ENCODE assay signal across 35 cellular contexts in the genomic region with DNA sequence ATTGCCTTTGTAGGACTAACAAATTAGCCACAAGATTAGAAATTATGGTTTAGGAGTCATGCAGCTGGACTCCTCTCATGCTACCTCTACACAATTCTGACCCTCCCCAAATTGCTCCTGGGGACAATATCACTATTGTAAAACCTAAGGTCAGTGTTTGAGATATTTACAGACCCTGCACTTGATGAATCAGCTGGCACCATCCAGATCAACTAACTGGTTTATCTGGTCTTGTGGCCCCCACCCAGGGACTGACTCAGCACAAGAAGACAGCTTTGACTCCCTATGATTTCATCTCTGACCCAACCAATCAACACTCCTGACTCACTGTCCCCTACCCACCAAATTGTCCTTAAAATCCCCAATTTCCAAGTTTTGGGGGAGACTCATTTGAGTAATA.
"Had no signal": no experiment of that assay in that cellular context is flagged by ENCODE, and none has a peak within 500 bp of the region (broad histone marks: within the 10 kb centered on the region; RNA-seq: fewer than 3 reads in every experiment).

No MANE protein-coding gene starts in this region.

- H3K27me3 ChIP-seq: adrenal gland, body of pancreas, cardiac muscle cell, colonic mucosa, gastrocnemius medialis, heart left ventricle had no signal

- H3K4me1 Mint-ChIP-seq: activated CD4-positive, alpha-beta T cell treated with anti-CD3 and anti-CD28 coated beads for 36 hours; activated CD4-positive, alpha-beta T cell treated with anti-CD3 and anti-CD28 coated beads, Interleukin-2, amount 10 ng/mL, durations not matched to agents 24 days and 14 days; activated CD8-positive, alpha-beta memory T cell treated with anti-CD3 and anti-CD28 coated beads, Interleukin-2, amount 10 ng/mL, durations not matched to agents 7 days and 5 days; activated naive CD4-positive, alpha-beta T cell treated with anti-CD3 and anti-CD28 coated beads, Interleukin-2, amount 50 U/mL, for 24 hours; activated naive CD8-positive, alpha-beta T cell treated with anti-CD3 and anti-CD28 coated beads for 36 hours; activated naive CD8-positive, alpha-beta T cell treated with anti-CD3 and anti-CD28 coated beads, Interleukin-2, amount 50 U/mL, for 24 hours had no signal

- H3K27me3 Mint-ChIP-seq: activated CD4-positive, alpha-beta memory T cell treated with anti-CD3 and anti-CD28 coated beads for 36 hours; activated CD4-positive, alpha-beta T cell treated with anti-CD3 and anti-CD28 coated beads, Interleukin-2, amount 10 ng/mL, durations not matched to agents 24 days and 14 days; activated CD8-positive, alpha-beta memory T cell treated with anti-CD3 and anti-CD28 coated beads, Interleukin-2, amount 10 ng/mL, durations not matched to agents 7 days and 5 days; activated naive CD4-positive, alpha-beta T cell treated with anti-CD3 and anti-CD28 coated beads, Interleukin-2, amount 50 U/mL, for 24 hours; activated naive CD8-positive, alpha-beta T cell treated with anti-CD3 and anti-CD28 coated beads, Interleukin-2, amount 50 U/mL, for 24 hours had no signal

- H3K4me3 ChIP-seq: adrenal gland, body of pancreas, cardiac muscle cell, colonic mucosa, gastrocnemius medialis, heart left ventricle had no signal

- DNase-seq: activated CD4-positive, alpha-beta memory T cell treated with anti-CD3 and anti-CD28 coated beads for 36 hours; activated CD4-positive, alpha-beta T cell treated with anti-CD3 and anti-CD28 coated beads for 36 hours; activated CD4-positive, alpha-beta T cell treated with anti-CD3 and anti-CD28 coated beads, Interleukin-2, amount 10 ng/mL, durations not matched to agents 24 days and 14 days; activated CD4-positive, CD25-positive, alpha-beta regulatory T cell; activated CD4-positive, CD25-positive, alpha-beta regulatory T cell treated with anti-CD3 and anti-CD28 coated beads, Interleukin-2, amount 50 U/mL, for 72 hours; activated CD8-positive, alpha-beta memory T cell treated with anti-CD3 and anti-CD28 coated beads, Interleukin-2, amount 10 ng/mL, durations not matched to agents 7 days and 5 days; activated CD8-positive, alpha-beta memory T cell treated with anti-CD3 and anti-CD28 coated beads, Interleukin-2, amount 50 U/mL, for 4 hours; activated CD8-positive, alpha-beta T cell treated with anti-CD3 and anti-CD28 coated beads, Interleukin-2, amount 10 ng/mL, durations not matched to agents 7 days and 5 days; activated effector memory CD4-positive, alpha-beta T cell treated with anti-CD3 and anti-CD28 coated beads, Interleukin-2, amount 50 U/mL, for 16 hours; activated naive CD4-positive, alpha-beta T cell treated with anti-CD3 and anti-CD28 coated beads for 36 hours; activated naive CD8-positive, alpha-beta T cell treated with anti-CD3 and anti-CD28 coated beads for 36 hours; activated naive CD8-positive, alpha-beta T cell treated with anti-CD3 and anti-CD28 coated beads, Interleukin-2, amount 50 U/mL, for 24 hours; activated T-cell treated with anti-CD3 and anti-CD28 coated beads, Interleukin-2, amount 50 U/mL, for 1 hour; activated T-cell treated with anti-CD3 and anti-CD28 coated beads, Interleukin-2, amount 50 U/mL, for 48 hours; adrenal gland; amygdala; aorta; body of pancreas; central memory CD4-positive, alpha-beta T cell; cerebellar nuclear complex; colonic mucosa; effector CD8-positive, alpha-beta T cell; erythroblast; foreskin fibroblast; gastrocnemius medialis; glutamatergic neuron; heart left ventricle; hypothalamus; T1000 had no signal

- H3K36me3 ChIP-seq: adrenal gland, cardiac muscle cell, colonic mucosa, gastrocnemius medialis, heart left ventricle had no signal

- H3K36me3 Mint-ChIP-seq: activated CD4-positive, alpha-beta memory T cell treated with anti-CD3 and anti-CD28 coated beads for 36 hours; activated CD8-positive, alpha-beta memory T cell treated with anti-CD3 and anti-CD28 coated beads, Interleukin-2, amount 10 ng/mL, durations not matched to agents 7 days and 5 days; activated naive CD4-positive, alpha-beta T cell treated with anti-CD3 and anti-CD28 coated beads, Interleukin-2, amount 50 U/mL, for 24 hours; activated naive CD8-positive, alpha-beta T cell treated with anti-CD3 and anti-CD28 coated beads for 36 hours had no signal

- H3K4me1 ChIP-seq: adrenal gland, body of pancreas, colonic mucosa, gastrocnemius medialis, heart left ventricle had no signal

- H3K9me3 Mint-ChIP-seq: activated CD4-positive, alpha-beta memory T cell treated with anti-CD3 and anti-CD28 coated beads for 36 hours; activated CD4-positive, alpha-beta T cell treated with anti-CD3 and anti-CD28 coated beads, Interleukin-2, amount 10 ng/mL, durations not matched to agents 24 days and 14 days; T-helper 1 cell treated with Interleukin-12 subunit alpha and Interleukin-12 subunit beta and Interleukin-4 antibody, amounts not matched to agents 30 μg/mL and 1 μg/mL, for 36 hours; T-helper 2 cell treated with Interferon-gamma antibody and Interleukin-4, amounts not matched to agents 5 μg/mL and 100 μg/mL, for 36 hours had no signal

- H3K4me3 Mint-ChIP-seq: activated CD4-positive, alpha-beta memory T cell treated with anti-CD3 and anti-CD28 coated beads for 36 hours; activated CD4-positive, alpha-beta T cell treated with anti-CD3 and anti-CD28 coated beads for 36 hours; activated CD4-positive, alpha-beta T cell treated with anti-CD3 and anti-CD28 coated beads, Interleukin-2, amount 10 ng/mL, durations not matched to agents 24 days and 14 days; activated CD8-positive, alpha-beta memory T cell treated with anti-CD3 and anti-CD28 coated beads, Interleukin-2, amount 10 ng/mL, durations not matched to agents 7 days and 5 days; activated CD8-positive, alpha-beta T cell treated with anti-CD3 and anti-CD28 coated beads, Interleukin-2, amount 10 ng/mL, durations not matched to agents 7 days and 5 days; activated naive CD4-positive, alpha-beta T cell treated with anti-CD3 and anti-CD28 coated beads for 36 hours; activated naive CD4-positive, alpha-beta T cell treated with anti-CD3 and anti-CD28 coated beads, Interleukin-2, amount 50 U/mL, for 24 hours; activated naive CD8-positive, alpha-beta T cell treated with anti-CD3 and anti-CD28 coated beads for 36 hours; activated naive CD8-positive, alpha-beta T cell treated with anti-CD3 and anti-CD28 coated beads, Interleukin-2, amount 50 U/mL, for 24 hours; activated T-helper 1 cell treated with anti-CD3 and anti-CD28 coated beads, Interleukin-12 subunit alpha, Interleukin-12 subunit beta, Interleukin-2, Interleukin-4 antibody, amounts not matched to agents 30 ng/mL and 10 ng/mL and 1 ng/mL, durations not matched to agents 14 hours and 24 hours and 36 hours; T-helper 1 cell treated with Interleukin-12 subunit alpha and Interleukin-12 subunit beta and Interleukin-4 antibody, amounts not matched to agents 30 μg/mL and 1 μg/mL, for 36 hours; T-helper 2 cell treated with Interferon-gamma antibody and Interleukin-4, amounts not matched to agents 5 μg/mL and 100 μg/mL, for 36 hours had no signal

- H3K9me3 ChIP-seq: adrenal gland, colonic mucosa, gastrocnemius medialis had no signal

- H3K27ac ChIP-seq: adrenal gland, body of pancreas, cardiac muscle cell, colonic mucosa, gastrocnemius medialis, heart left ventricle had no signal

- ATAC-seq: activated CD4-positive, alpha-beta T cell treated with anti-CD3 and anti-CD28 coated beads for 36 hours; activated CD8-positive, alpha-beta memory T cell treated with anti-CD3 and anti-CD28 coated beads, Interleukin-2, amount 10 ng/mL, durations not matched to agents 7 days and 5 days; activated CD8-positive, alpha-beta T cell treated with anti-CD3 and anti-CD28 coated beads, Interleukin-2, amount 10 ng/mL, durations not matched to agents 7 days and 5 days; activated naive CD8-positive, alpha-beta T cell treated with anti-CD3 and anti-CD28 coated beads, Interleukin-2, amount 50 U/mL, for 24 hours; body of pancreas; gastrocnemius medialis; heart left ventricle had no signal

- H3K27ac Mint-ChIP-seq: activated CD4-positive, alpha-beta memory T cell treated with anti-CD3 and anti-CD28 coated beads for 36 hours; activated CD4-positive, alpha-beta T cell treated with anti-CD3 and anti-CD28 coated beads for 36 hours; activated CD4-positive, alpha-beta T cell treated with anti-CD3 and anti-CD28 coated beads, Interleukin-2, amount 10 ng/mL, durations not matched to agents 24 days and 14 days; activated CD8-positive, alpha-beta memory T cell treated with anti-CD3 and anti-CD28 coated beads, Interleukin-2, amount 10 ng/mL, durations not matched to agents 7 days and 5 days; activated CD8-positive, alpha-beta T cell treated with anti-CD3 and anti-CD28 coated beads, Interleukin-2, amount 10 ng/mL, durations not matched to agents 7 days and 5 days; activated naive CD4-positive, alpha-beta T cell treated with anti-CD3 and anti-CD28 coated beads for 36 hours; activated naive CD4-positive, alpha-beta T cell treated with anti-CD3 and anti-CD28 coated beads, Interleukin-2, amount 50 U/mL, for 24 hours; activated naive CD8-positive, alpha-beta T cell treated with anti-CD3 and anti-CD28 coated beads for 36 hours; activated naive CD8-positive, alpha-beta T cell treated with anti-CD3 and anti-CD28 coated beads, Interleukin-2, amount 50 U/mL, for 24 hours; activated T-helper 1 cell treated with anti-CD3 and anti-CD28 coated beads, Interleukin-12 subunit alpha, Interleukin-12 subunit beta, Interleukin-2, Interleukin-4 antibody, amounts not matched to agents 30 ng/mL and 10 ng/mL and 1 ng/mL, durations not matched to agents 14 hours and 24 hours and 36 hours; activated T-helper 2 cell treated with anti-CD3 and anti-CD28 coated beads, Interferon-gamma antibody, Interleukin-2, Interleukin-4, amounts not matched to agents 10 μg/mL and 5 μg/mL and 100 μg/mL, durations not matched to agents 14 hours and 24 hours and 36 hours; T-helper 1 cell treated with Interleukin-12 subunit alpha and Interleukin-12 subunit beta and Interleukin-4 antibody, amounts not matched to agents 30 μg/mL and 1 μg/mL, for 36 hours; T-helper 2 cell treated with Interferon-gamma antibody and Interleukin-4, amounts not matched to agents 5 μg/mL and 100 μg/mL, for 36 hours had no signal
